24 cellular contexts compared by ENCODE assay signal in the genomic region with DNA sequence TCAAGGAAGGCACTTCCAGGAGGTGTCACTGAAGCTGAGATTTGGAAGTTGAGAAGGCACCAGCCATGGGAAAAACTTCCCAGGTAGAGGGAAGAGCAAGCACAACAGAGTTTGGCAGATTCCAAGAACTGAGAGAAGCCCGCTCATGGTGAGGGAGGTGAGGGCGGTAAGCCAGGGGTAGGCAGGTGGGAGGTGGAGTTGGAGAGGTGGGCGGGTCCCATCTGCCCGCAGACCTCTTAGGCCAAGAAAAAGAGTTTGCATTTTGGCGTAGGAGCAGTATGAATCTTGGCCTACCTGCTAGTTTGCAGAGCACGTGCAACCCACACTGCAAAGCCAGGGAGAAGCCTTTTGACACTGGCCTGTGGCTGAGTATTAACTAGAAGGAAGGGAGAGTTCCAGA. TPM values are rescaled to one million over a fixed set of nuclear protein-coding genes. Genes with fewer than 3 reads are reported as not detected.
A peak's percentile ranks its signal among the peaks of the same experiment; 100 is the strongest.
DNase-seq lines count a peak whose midpoint lies in the region; ATAC-seq and TF ChIP-seq lines count a peak whose summit lies in the region.
"Had no signal": no experiment of that assay in that cellular context is flagged by ENCODE, and none has a peak within 500 bp of the region (broad histone marks: within the 10 kb centered on the region; RNA-seq: fewer than 3 reads in every experiment).

No MANE protein-coding gene starts in this region.

- no peak overlapping the region for H2BK15ac ChIP-seq in mesenchymal stem cell (ENCODE audit: low read depth, poor library complexity, severe bottlenecking)

- H4K8ac ChIP-seq in mesenchymal stem cell (ENCODE audit: low read length) = no peak overlapping the region

- intact Hi-C loops in sigmoid colon (cut with DNase I) = no loop called here
- intact Hi-C loops in activated CD4-positive, alpha-beta T cell treated with anti-CD3 and anti-CD28 coated beads for 36 hours (cut with DNase I, micrococcal nuclease) = no loop called here

- H2AK5ac ChIP-seq in mesenchymal stem cell (ENCODE audit: low read length, severe bottlenecking) = peak overlapping the region; percentile 38

- H3K79me2 ChIP-seq in GM23338 (replicated peaks; ENCODE audit: insufficient read depth) = no peaks in the 10 kb centered on the region

- H3K36me3 ChIP-seq in GM23338 (ENCODE audit: insufficient read depth) = no peaks in the 10 kb centered on the region
- no peaks in the 10 kb centered on the region for H3K36me3 ChIP-seq in mesenchymal stem cell (ENCODE audit: control insufficient read depth in 1 of 2, insufficient read depth in 2 of 2, low read depth in 1 of 2, low read length in 2 of 2)
- H3K36me3 ChIP-seq in sigmoid colon = no peaks in the 10 kb centered on the region
- H3K36me3 ChIP-seq: BLaER1 treated with 17β-estradiol and CSF1 and Interleukin-3, amounts not matched to agents 10 nM and 100 nM had no signal

- H3K9me2 ChIP-seq in GM23338 (ENCODE audit: insufficient read depth) = no peaks in the 10 kb centered on the region

- no peak overlapping the region for H3K4me3 Mint-ChIP-seq in GM23338
- H3K4me3 Mint-ChIP-seq in activated CD4-positive, alpha-beta T cell treated with anti-CD3 and anti-CD28 coated beads for 36 hours = no peak overlapping the region
- H3K4me3 Mint-ChIP-seq: CD4-positive, alpha-beta memory T cell; H9 had no signal

- H3K23ac ChIP-seq in mesenchymal stem cell (ENCODE audit: low read length in 2 of 2) = no peak overlapping the region

- POLR2A ChIA-PET in activated CD4-positive, alpha-beta T cell treated with anti-CD3 and anti-CD28 coated beads for 36 hours (lab: Charles Lee) = no interaction called here

- WGBS in mesenchymal stem cell = 83% methylated on average over 6 of the region's 6 CpGs
- WGBS in sigmoid colon, 2 donors = 94 to 95% methylated on average over 6 of the region's 6 CpGs

- no peaks in the 10 kb centered on the region for H4K20me1 ChIP-seq in GM23338 (replicated peaks; ENCODE audit: insufficient read depth)
- H4K20me1 ChIP-seq: BLaER1 treated with 17β-estradiol and CSF1 and Interleukin-3, amounts not matched to agents 10 nM and 100 nM had no signal

- H3K4me1 Mint-ChIP-seq in GM23338 = peaks cover 24% of the 10 kb centered on the region
- no peaks in the 10 kb centered on the region for H3K4me1 Mint-ChIP-seq in activated CD4-positive, alpha-beta T cell treated with anti-CD3 and anti-CD28 coated beads for 36 hours
- H3K4me1 Mint-ChIP-seq: CD4-positive, alpha-beta memory T cell had no signal

- H3K27ac ChIP-seq in GM23338 (ENCODE audit: low read depth) (no peak overlapping the region), mesenchymal stem cell (ENCODE audit: low read length, poor library complexity, severe bottlenecking) (no peak overlapping the region), sigmoid colon (no peak overlapping the region)
- H3K27ac ChIP-seq: 22Rv1; BLaER1 treated with 17β-estradiol and CSF1 and Interleukin-3, amounts not matched to agents 10 nM and 100 nM had no signal

- no peak overlapping the region for H3K9ac ChIP-seq in mesenchymal stem cell (ENCODE audit: low read length)
- H3K9ac ChIP-seq: BLaER1 treated with 17β-estradiol and CSF1 and Interleukin-3, amounts not matched to agents 10 nM and 100 nM had no signal

- H3K14ac ChIP-seq in mesenchymal stem cell (ENCODE audit: low read length in 2 of 2) = no peak overlapping the region

- no peak overlapping the region for H3K4ac ChIP-seq in mesenchymal stem cell (ENCODE audit: low read depth in 1 of 2, low read length in 2 of 2)

- H3K36me3 Mint-ChIP-seq in GM23338 (ENCODE audit: low read depth) = no peaks in the 10 kb centered on the region
- no peaks in the 10 kb centered on the region for H3K36me3 Mint-ChIP-seq in activated CD4-positive, alpha-beta T cell treated with anti-CD3 and anti-CD28 coated beads for 36 hours (ENCODE audit: low read depth)
- H3K36me3 Mint-ChIP-seq: CD4-positive, alpha-beta memory T cell had no signal

- H3K4me2 ChIP-seq in GM23338 (no peak overlapping the region), mesenchymal stem cell (ENCODE audit: low read length, poor library complexity, severe bottlenecking) (no peak overlapping the region)

- DNase-seq in DMS79 treated with DMSO at 0.1 percent for 48 hours (lab: John Stamatoyannopoulos, UW) (peak; percentile 7), DMS79 (lab: John Stamatoyannopoulos, UW) (no peak), GM23338 (ENCODE audit: low spot score) (no peak), mesenchymal stem cell (no peak), sigmoid colon (peak; percentile 30), glomerular visceral epithelial cell (ENCODE audit: extremely low spot score) (no peak), foreskin melanocyte (no peak)
- DNase-seq in activated CD4-positive, alpha-beta T cell treated with anti-CD3 and anti-CD28 coated beads for 36 hours = no peak
- DNase-seq: ACHN; CD4-positive, alpha-beta memory T cell; DMS153; EL; GF-D8; H9; Kasumi-1; NCI-H1694 treated with DMSO at 0.1 percent for 48 hours; NCI-H2081 treated with DMSO at 0.1 percent for 48 hours; NCI-H2171 treated with DMSO at 0.1 percent for 48 hours; NCI-H524 treated with DMSO at 0.1 percent for 48 hours; Right ventricle myocardium superior had no signal

- no peak overlapping the region for H3K18ac ChIP-seq in mesenchymal stem cell (ENCODE audit: low read depth in 1 of 2, low read length in 2 of 2)

- CTCF ChIA-PET in activated CD4-positive, alpha-beta T cell treated with anti-CD3 and anti-CD28 coated beads for 36 hours (lab: Charles Lee) = no interaction called here

- H2BK5ac ChIP-seq in mesenchymal stem cell (ENCODE audit: low read depth, low read length, poor library complexity, severe bottlenecking) = no peak overlapping the region

- no peaks in the 10 kb centered on the region for H3F3A ChIP-seq in GM23338 (replicated peaks; ENCODE audit: low read depth)

- no peak overlapping the region for H3K27ac Mint-ChIP-seq in GM23338
- no peak overlapping the region for H3K27ac Mint-ChIP-seq in activated CD4-positive, alpha-beta T cell treated with anti-CD3 and anti-CD28 coated beads for 36 hours
- H3K27ac Mint-ChIP-seq: CD4-positive, alpha-beta memory T cell had no signal

- H3K4me3 ChIP-seq in GM23338 (no peak overlapping the region), mesenchymal stem cell (ENCODE audit: insufficient read depth in 1 of 2, low read depth in 1 of 2, low read length in 2 of 2) (no peak overlapping the region), sigmoid colon (no peak overlapping the region)
- H3K4me3 ChIP-seq: BLaER1 treated with 17β-estradiol and CSF1 and Interleukin-3, amounts not matched to agents 10 nM and 100 nM had no signal

- H3K9me3 Mint-ChIP-seq in GM23338 = no peaks in the 10 kb centered on the region
- H3K9me3 Mint-ChIP-seq in activated CD4-positive, alpha-beta T cell treated with anti-CD3 and anti-CD28 coated beads for 36 hours (ENCODE audit: low read depth) = no peaks in the 10 kb centered on the region
- H3K9me3 Mint-ChIP-seq: H9 had no signal

- no peak overlapping the region for H2BK120ac ChIP-seq in mesenchymal stem cell (ENCODE audit: low read depth, low read length)

- TF ChIP-seq EP300 in sigmoid colon (IDR thresholded peaks at IDR 0.05) = no peak

- H2AFZ ChIP-seq in GM23338 (0 out of 2 replicates have a peak overlapping the region, but pooled peaks have one; percentile 47), mesenchymal stem cell (ENCODE audit: low read depth, low read length) (no peak overlapping the region)

- TF ChIP-seq CTCF in GM23338 (conservative IDR thresholded peaks at IDR 0.05; ENCODE audit: low read depth in 2 of 2) (no peak), sigmoid colon (IDR thresholded peaks at IDR 0.05) (no peak)

- peaks cover 10% of the 10 kb centered on the region for H3K4me1 ChIP-seq in GM23338 (ENCODE audit: insufficient read depth)
- peaks cover 18% of the 10 kb centered on the region for H3K4me1 ChIP-seq in mesenchymal stem cell (ENCODE audit: control insufficient read depth, insufficient read depth, low read depth, low read length)
- H3K4me1 ChIP-seq in sigmoid colon = no peaks in the 10 kb centered on the region

- no peaks in the 10 kb centered on the region for H3K79me1 ChIP-seq in mesenchymal stem cell (replicated peaks; ENCODE audit: low read length, poor library complexity, severe bottlenecking)

- TF ChIP-seq POLR2A in sigmoid colon (IDR thresholded peaks at IDR 0.05) = no peak

- H3K9me3 ChIP-seq in mesenchymal stem cell (ENCODE audit: control insufficient read depth, low read length) = no peaks in the 10 kb centered on the region
- peaks cover 0 to 2% (median 0%) of the 10 kb centered on the region in 4 donors for H3K9me3 ChIP-seq in sigmoid colon
- H3K9me3 ChIP-seq: BLaER1 treated with 17β-estradiol and CSF1 and Interleukin-3, amounts not matched to agents 10 nM and 100 nM had no signal

- no peak overlapping the region for H2BK12ac ChIP-seq in mesenchymal stem cell (ENCODE audit: low read length in 2 of 2)

- H3K27me3 Mint-ChIP-seq in GM23338 (ENCODE audit: insufficient read depth, low read depth, poor library complexity) = peaks cover 6% of the 10 kb centered on the region
- peaks cover 8% of the 10 kb centered on the region for H3K27me3 Mint-ChIP-seq in activated CD4-positive, alpha-beta T cell treated with anti-CD3 and anti-CD28 coated beads for 36 hours

- no peaks in the 10 kb centered on the region for H3K27me3 ChIP-seq in GM23338 (ENCODE audit: insufficient read depth)
- peaks cover 8 to 30% of the 10 kb centered on the region in 2 experiments for H3K27me3 ChIP-seq in mesenchymal stem cell (ENCODE audit: control insufficient read depth in 1 of 2, insufficient read depth in 1 of 2, low read length in 2 of 2)
- no peaks in the 10 kb centered on the region for H3K27me3 ChIP-seq in sigmoid colon
- H3K27me3 ChIP-seq: BLaER1 treated with 17β-estradiol and CSF1 and Interleukin-3, amounts not matched to agents 10 nM and 100 nM had no signal

- ATAC-seq in GM23338 = no peak
- ATAC-seq in activated CD4-positive, alpha-beta T cell treated with anti-CD3 and anti-CD28 coated beads for 36 hours = no peak

- H4K91ac ChIP-seq in mesenchymal stem cell (ENCODE audit: low read length) = no peak overlapping the region

RNA-seq across cellular contexts. Expression of a gene that starts 18.8 kb away (rescaled TPM):
- not detected in 2 replicates for total RNA-seq in GM23338 (2014; rRNA removed; shearing (Covaris generic))
- polyA plus RNA-seq in GM23338 (2016; fragmentation: Nextera tagmentation; extraction: Ambion mirVana) (not detected in 2 replicates), sigmoid colon (under 1 TPM in 1 of 3 donors, not detected in 2; 0.09 TPM)
- polyA plus RNA-seq in mesenchymal stem cell (2013, experiment 1 of 2) = 0.03 TPM
- not detected for polyA plus RNA-seq in mesenchymal stem cell (2013, experiment 2 of 2)
- not detected for total RNA-seq in sigmoid colon
- total RNA-seq in activated CD4-positive, alpha-beta T cell treated with anti-CD3 and anti-CD28 coated beads for 36 hours = not detected
- total RNA-seq: CD4-positive, alpha-beta memory T cell; RPMI7951; SK-MEL-5 had no signal
- polyA plus RNA-seq: CD4-positive, alpha-beta memory T cell had no signal

RNA-seq across cellular contexts. Expression of a gene that starts 50.8 kb away (rescaled TPM):
- 63.5 and 73.6 TPM in 2 replicates for total RNA-seq in GM23338 (2014; rRNA removed; shearing (Covaris generic))
- polyA plus RNA-seq in GM23338 (2016; fragmentation: Nextera tagmentation; extraction: Ambion mirVana) (40.0 and 52.4 TPM in 2 replicates), sigmoid colon (10 to 100 TPM; 17.4 to 31.9 (median 26.4) TPM)
- polyA plus RNA-seq in mesenchymal stem cell (2013, experiment 1 of 2) = 22.6 TPM
- polyA plus RNA-seq in mesenchymal stem cell (2013, experiment 2 of 2) = 24.6 TPM
- total RNA-seq in sigmoid colon = 10 to 100 TPM; 46.7 to 74.5 (median 60.6) TPM
- 10 to 100 TPM; 35.7 to 40.0 TPM for total RNA-seq in activated CD4-positive, alpha-beta T cell treated with anti-CD3 and anti-CD28 coated beads for 36 hours

Comparison
In these comparisons a context has a peak if more than half of its experiments do, and no peak if none do; other contexts are left out.
1. DNase-seq: peak in DMS79 treated with DMSO at 0.1 percent for 48 hours (single experiment) and sigmoid colon (single experiment); none in DMS79 (single experiment), GM23338 (single experiment), mesenchymal stem cell (single experiment), glomerular visceral epithelial cell (single experiment), activated CD4-positive, alpha-beta T cell treated with anti-CD3 and anti-CD28 coated beads for 36 hours (single experiment) and foreskin melanocyte (single experiment).